In genomic region chr16:67993207-67994036, GRCh38 we compare ENCODE assay signal across 1 cellular context.
TF ChIP-seq lines count a peak whose summit lies in the region.

No MANE protein-coding gene starts in this region.

TF ChIP-seq in HepG2, 621 proteins besides CTCF, POLR2A, EP300 and RAD21 (continued from another document and continues in another):
- peak; percentile 40; the same call in 1 of the 2 replicates for TF ChIP-seq TFE3 (CRISPR knock-in tag; IDR thresholded peaks at IDR 0.05)
- 0 out of 2 replicates have a peak, but pooled peaks have one; percentile 30 for TF ChIP-seq NR2C2 (CRISPR knock-in tag; IDR thresholded peaks at IDR 0.05; ENCODE audit: borderline replicate concordance)
- TF ChIP-seq U2AF2 (IDR thresholded peaks at IDR 0.05; ENCODE audit: low read depth, low read length) = no peak
- TF ChIP-seq HMG20A (CRISPR knock-in tag; IDR thresholded peaks at IDR 0.05; ENCODE audit: borderline replicate concordance) = peak; percentile 41; the same call in 1 of the 2 replicates
- no peak for TF ChIP-seq SUZ12 (IDR thresholded peaks at IDR 0.05; ENCODE audit: low read depth, low read length)
- TF ChIP-seq BCL6 (CRISPR knock-in tag; IDR thresholded peaks at IDR 0.05) = peak; percentile 36; the same call in 1 of the 2 replicates
- peak; percentile 58; the same call in 1 of the 2 replicates for TF ChIP-seq FOXO1 (CRISPR knock-in tag; IDR thresholded peaks at IDR 0.05)
- TF ChIP-seq MED8 (CRISPR knock-in tag; IDR thresholded peaks at IDR 0.05; ENCODE audit: insufficient replicate concordance) = no peak
- peak; percentile 84 for TF ChIP-seq ZEB1 (IDR thresholded peaks at IDR 0.05; ENCODE audit: insufficient replicate concordance, low read depth)
- TF ChIP-seq NFKB2 (CRISPR knock-in tag; IDR thresholded peaks at IDR 0.05; ENCODE audit: borderline replicate concordance) = peak; percentile 85; the same call in 1 of the 2 replicates
- peak; percentile 78 for TF ChIP-seq JARID2 (CRISPR knock-in tag; IDR thresholded peaks at IDR 0.05; ENCODE audit: insufficient replicate concordance)
- TF ChIP-seq ARID5B (CRISPR knock-in tag; IDR thresholded peaks at IDR 0.05) = peak; percentile 80
- TF ChIP-seq EEA1 (CRISPR knock-in tag; IDR thresholded peaks at IDR 0.05; ENCODE audit: borderline replicate concordance) = peak; percentile 90; the same call in 1 of the 2 replicates
- peak; percentile 57 for TF ChIP-seq FOXP4 (CRISPR knock-in tag; IDR thresholded peaks at IDR 0.05)
- TF ChIP-seq HNF1B (CRISPR knock-in tag; IDR thresholded peaks at IDR 0.05) = peak; percentile 58; the same call in 1 of the 2 replicates
- TF ChIP-seq SMARCC2 (IDR thresholded peaks at IDR 0.05) = no peak
- TF ChIP-seq ZNF256 (CRISPR knock-in tag; conservative IDR thresholded peaks at IDR 0.05) = peak; percentile 67; the same call in 1 of the 2 replicates
- no peak for TF ChIP-seq TRIM24 (CRISPR knock-in tag; IDR thresholded peaks at IDR 0.05)
- TF ChIP-seq ZNF18 (CRISPR knock-in tag; IDR thresholded peaks at IDR 0.05; ENCODE audit: insufficient replicate concordance) = peak; percentile 44
- peak; percentile 58; the same call in 1 of the 2 replicates for TF ChIP-seq SMC3 (IDR thresholded peaks at IDR 0.05; ENCODE audit: low read length)
- peak; percentile 94 for TF ChIP-seq ZGPAT (CRISPR knock-in tag; IDR thresholded peaks at IDR 0.05)
- no peak for TF ChIP-seq ZUFSP (CRISPR knock-in tag; IDR thresholded peaks at IDR 0.05; ENCODE audit: borderline replicate concordance)
- peak; percentile 88 for TF ChIP-seq FOXC1 (CRISPR knock-in tag; IDR thresholded peaks at IDR 0.05; ENCODE audit: borderline replicate concordance)
- TF ChIP-seq TFDP2 (CRISPR knock-in tag; IDR thresholded peaks at IDR 0.05) = peak; percentile 92
- peak; percentile 59; the same call in 1 of the 2 replicates for TF ChIP-seq ZNF598 (CRISPR knock-in tag; IDR thresholded peaks at IDR 0.05; ENCODE audit: borderline replicate concordance)
- TF ChIP-seq MTA3 (CRISPR knock-in tag; IDR thresholded peaks at IDR 0.05) = no peak
- peak; percentile 89; the same call in 1 of the 2 replicates for TF ChIP-seq ZNF788 (CRISPR knock-in tag; IDR thresholded peaks at IDR 0.05; ENCODE audit: borderline replicate concordance)
- peak; percentile 75; the same call in 1 of the 2 replicates for TF ChIP-seq MXD3 (CRISPR knock-in tag; IDR thresholded peaks at IDR 0.05)
- peak; percentile 67; the same call in 1 of the 2 replicates for TF ChIP-seq ZNF766 (CRISPR knock-in tag; IDR thresholded peaks at IDR 0.05; ENCODE audit: borderline replicate concordance)
- peak; percentile 86 for TF ChIP-seq ZFP91 (CRISPR knock-in tag; IDR thresholded peaks at IDR 0.05; ENCODE audit: borderline replicate concordance)
- peak; percentile 92 for TF ChIP-seq IKZF5 (CRISPR knock-in tag; IDR thresholded peaks at IDR 0.05)
- TF ChIP-seq E2F1 (CRISPR knock-in tag; IDR thresholded peaks at IDR 0.05) = peak; percentile 87
- TF ChIP-seq BORCS8-MEF2B (CRISPR knock-in tag; IDR thresholded peaks at IDR 0.05) = peak; percentile 65
